Comparison of ENCODE assay signal across 18 cellular contexts in genomic region chr10:119502618-119503155, GRCh38. TPM values are rescaled to one million over a fixed set of nuclear protein-coding genes. Genes with fewer than 3 reads are reported as not detected.
DNase-seq lines count a peak whose midpoint lies in the region; ATAC-seq, FAIRE-seq and TF ChIP-seq lines count a peak whose summit lies in the region.
"Had no signal": no experiment of that assay in that cellular context is flagged by ENCODE, and none has a peak within 500 bp of the region (broad histone marks: within the 10 kb centered on the region; RNA-seq: fewer than 3 reads in every experiment).

No MANE protein-coding gene starts in this region.

- H3K9ac ChIP-seq in BLaER1: no peak overlapping the region; the same call in 1 of the 2 replicates
- H3K9ac ChIP-seq: KMS-11 had no signal

- CTCF ChIA-PET in activated CD8-positive, alpha-beta T cell treated with anti-CD3 and anti-CD28 coated beads for 36 hours (lab: Charles Lee): interaction anchor here (0.6 to 1.4 kb wide), 7 partner anchors 13 to 296 kb away, joined by 3 to 4 read pairs (median 4); partner anchors contain the start of gene RGS10

- H3K4me3 Mint-ChIP-seq in activated CD8-positive, alpha-beta T cell treated with anti-CD3 and anti-CD28 coated beads for 36 hours: peak overlapping the region; percentile 60
- H3K4me3 Mint-ChIP-seq: type B pancreatic cell had no signal

- DNase-seq in GM12891 (ENCODE audit: insufficient read length, low spot score) (no peak), lower lobe of right lung (no peak), NCI-H524 (lab: John Stamatoyannopoulos, UW) (no peak), NCI-H1417 treated with DMSO at 0.1 percent for 48 hours (lab: John Stamatoyannopoulos, UW) (no peak), right cardiac atrium (no peak), NCI-H2081 (lab: John Stamatoyannopoulos, UW) (no peak)
- no peak for DNase-seq in activated CD8-positive, alpha-beta T cell treated with anti-CD3 and anti-CD28 coated beads for 36 hours
- DNase-seq: BE2C, EL, erythroblast, heart left ventricle, left cardiac atrium, NCI-H187 had no signal

- peaks cover 32% of the 10 kb centered on the region for H3K4me1 ChIP-seq in BLaER1
- no peaks in the 10 kb centered on the region for H3K4me1 ChIP-seq in lower lobe of right lung
- H3K4me1 ChIP-seq in right cardiac atrium (ENCODE audit: control insufficient read depth, insufficient read depth, low read length): no peaks in the 10 kb centered on the region
- H3K4me1 ChIP-seq: BE2C had no signal

- H3K9me3 ChIP-seq in BLaER1 (no peaks in the 10 kb centered on the region), lower lobe of right lung (no peaks in the 10 kb centered on the region), right cardiac atrium (ENCODE audit: control insufficient read depth, low read length) (no peaks in the 10 kb centered on the region)
- H3K9me3 ChIP-seq: BE2C, heart left ventricle had no signal

- H3K4me3 ChIP-seq in BLaER1: peak overlapping the region; percentile 40; the same call in 1 of the 2 replicates
- no peak overlapping the region for H3K4me3 ChIP-seq in lower lobe of right lung
- H3K4me3 ChIP-seq in right cardiac atrium (ENCODE audit: low read length): no peak overlapping the region
- H3K4me3 ChIP-seq: heart left ventricle had no signal

- H4K20me1 ChIP-seq in BLaER1: no peaks in the 10 kb centered on the region; the same call in 1 of the 2 replicates

- POLR2A ChIA-PET in activated CD8-positive, alpha-beta T cell treated with anti-CD3 and anti-CD28 coated beads for 36 hours (lab: Charles Lee): interaction anchor here (0.7 to 6.3 kb wide), 8 partner anchors 9 to 342 kb away, joined by 3 to 58 read pairs (median 4); partner anchors contain the start of gene RGS10

- H3K36me3 Mint-ChIP-seq in activated CD8-positive, alpha-beta T cell treated with anti-CD3 and anti-CD28 coated beads for 36 hours (ENCODE audit: low read depth): peaks cover 85% of the 10 kb centered on the region
- H3K36me3 Mint-ChIP-seq: type B pancreatic cell had no signal

- H3K27ac ChIP-seq in BLaER1 (peak overlapping the region; percentile 42; the same call in 1 of the 2 replicates), lower lobe of right lung (peak overlapping the region; percentile 41), right cardiac atrium (ENCODE audit: low read length) (no peak overlapping the region)
- H3K27ac ChIP-seq: KMS-11 had no signal

- H3K27me3 Mint-ChIP-seq in activated CD8-positive, alpha-beta T cell treated with anti-CD3 and anti-CD28 coated beads for 36 hours: no peaks in the 10 kb centered on the region

- peaks cover 93% of the 10 kb centered on the region for H3K4me1 Mint-ChIP-seq in activated CD8-positive, alpha-beta T cell treated with anti-CD3 and anti-CD28 coated beads for 36 hours (ENCODE audit: low read depth)

- H3K27me3 ChIP-seq in BLaER1 (no peaks in the 10 kb centered on the region), lower lobe of right lung (ENCODE audit: low read depth) (peaks cover 5% of the 10 kb centered on the region), right cardiac atrium (ENCODE audit: control insufficient read depth, insufficient read depth) (no peaks in the 10 kb centered on the region)
- H3K27me3 ChIP-seq: BE2C, heart left ventricle had no signal

- FAIRE-seq in GM12891 (lab: Jason Lieb, UNC): peak; percentile 40
- FAIRE-seq: GM12892 had no signal

- intact Hi-C loops in activated CD8-positive, alpha-beta T cell treated with anti-CD3 and anti-CD28 coated beads for 36 hours (cut with micrococcal nuclease): loop anchor here (5.0 kb wide), 1 partner anchor 35 kb away; no protein-coding TSS in a partner anchor
- intact Hi-C loops in lower lobe of right lung (cut with DNase I) (no loop called here), right cardiac atrium (cut with DNase I) (no loop called here)

- H3K4me2 ChIP-seq in BLaER1: peak overlapping the region; percentile 83
- H3K4me2 ChIP-seq: KMS-11 had no signal

- TF ChIP-seq CTCF in activated CD8-positive, alpha-beta T cell treated with anti-CD3 and anti-CD28 coated beads for 36 hours (IDR thresholded peaks at IDR 0.05): no peak
- no peak for TF ChIP-seq CTCF in lower lobe of right lung (IDR thresholded peaks at IDR 0.05)

- no peaks in the 10 kb centered on the region for H3K9me3 Mint-ChIP-seq in activated CD8-positive, alpha-beta T cell treated with anti-CD3 and anti-CD28 coated beads for 36 hours
- H3K9me3 Mint-ChIP-seq: type B pancreatic cell had no signal

- TF ChIP-seq POLR2A in GM12891 (IDR thresholded peaks at IDR 0.05; ENCODE audit: low read depth, low read length): no peak

- H3K27ac Mint-ChIP-seq in activated CD8-positive, alpha-beta T cell treated with anti-CD3 and anti-CD28 coated beads for 36 hours: peak overlapping the region; percentile 98
- H3K27ac Mint-ChIP-seq: progenitor cell of endocrine pancreas, type B pancreatic cell had no signal

- peak; percentile 2 for ATAC-seq in activated CD8-positive, alpha-beta T cell treated with anti-CD3 and anti-CD28 coated beads for 36 hours
- ATAC-seq in lower lobe of right lung: no peak
- ATAC-seq in right cardiac atrium: no peak

- 65% methylated on average over 19 of the region's 19 CpGs for WGBS in right cardiac atrium

- H3K36me3 ChIP-seq in BLaER1 (peaks cover 21% of the 10 kb centered on the region; the same call in 1 of the 2 replicates), lower lobe of right lung (no peaks in the 10 kb centered on the region)
- H3K36me3 ChIP-seq: BE2C had no signal

TF ChIP-seq in GM12891, 5 proteins besides CTCF, POLR2A, EP300 and RAD21:
- TF ChIP-seq POU2F2 (IDR thresholded peaks at IDR 0.05; ENCODE audit: low read depth, low read length): no peak
- TF ChIP-seq POLR2AphosphoS5 (IDR thresholded peaks at IDR 0.05; ENCODE audit: low read depth, low read length): no peak
- TF ChIP-seq PAX5 (IDR thresholded peaks at IDR 0.05; ENCODE audit: insufficient read depth, low read length, severe bottlenecking): no peak
- no peak for TF ChIP-seq TAF1 (IDR thresholded peaks at IDR 0.05; ENCODE audit: low read depth, low read length)
- no peak for TF ChIP-seq SPI1 (IDR thresholded peaks at IDR 0.05; ENCODE audit: low read depth, low read length)

RNA-seq across cellular contexts. Expression of gene RGS10, which starts 39.8 kb away (rescaled TPM):
- 293 TPM for polyA plus RNA-seq in GM12891 (2012; ENCODE audit: low read depth, missing spikeins)
- total RNA-seq in activated CD8-positive, alpha-beta T cell treated with anti-CD3 and anti-CD28 coated beads for 36 hours: 100 to 1,000 TPM; 207 to 220 TPM
- total RNA-seq in lower lobe of right lung (47.3 TPM), right cardiac atrium (1 to 10 TPM; 4.2 to 7.8 (median 6.8) TPM)
- polyA plus RNA-seq in right cardiac atrium: 6.0 TPM
